In the genomic region with DNA sequence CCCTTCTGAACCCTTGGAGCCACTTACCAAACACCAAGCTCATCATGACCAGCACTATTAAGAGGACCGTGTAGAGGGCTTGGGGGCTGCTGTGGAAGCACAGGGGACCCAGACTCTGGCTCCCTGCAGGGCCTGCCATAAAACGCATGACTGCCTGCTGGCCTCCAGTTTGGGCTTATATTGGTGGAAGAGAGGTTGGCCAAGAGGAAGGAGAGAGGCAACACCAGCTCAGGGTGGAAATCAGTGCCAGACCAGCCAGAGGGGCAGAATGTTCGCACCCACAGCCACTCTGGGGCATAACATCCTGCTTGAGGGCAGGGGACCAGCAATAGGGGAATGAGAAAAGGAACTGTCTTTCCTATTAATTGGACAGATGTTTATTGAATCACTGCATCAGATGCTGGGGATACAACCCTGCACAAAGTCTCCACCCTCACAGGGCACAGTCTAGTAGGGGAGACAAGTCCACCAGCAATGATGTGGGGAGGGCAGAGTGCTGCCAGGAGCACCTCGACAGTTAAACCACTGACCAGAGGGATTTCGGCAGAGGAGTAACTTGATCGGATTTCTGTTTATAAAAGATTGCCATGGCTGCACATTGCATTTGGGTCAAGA, we compare ENCODE assay signal across 1 cellular context.
A peak's percentile ranks its signal among the peaks of the same experiment; 100 is the strongest.
TF ChIP-seq lines count a peak whose summit lies in the region.

No MANE protein-coding gene starts in this region.

TF ChIP-seq in K562, 482 proteins besides CTCF, POLR2A, EP300 and RAD21 (continued from another document):
- TF ChIP-seq NR3C1 (CRISPR knock-in tag; IDR thresholded peaks at IDR 0.05) (no peak), POLR3G (IDR thresholded peaks at IDR 0.05; ENCODE audit: extremely low read depth, insufficient read length, insufficient replicate concordance) (no peak), ESRRA (IDR thresholded peaks at IDR 0.05; ENCODE audit: borderline replicate concordance, low read depth) (no peak), HMGN3 (IDR thresholded peaks at IDR 0.05; ENCODE audit: borderline replicate concordance, extremely low read depth, insufficient read length, low read depth, low read length) (no peak), THAP12 (CRISPR knock-in tag; IDR thresholded peaks at IDR 0.05) (0 out of 2 replicates have a peak, but pooled peaks have one; percentile 25), ZNF644 (tag; IDR thresholded peaks at IDR 0.05; ENCODE audit: low read depth) (no peak), MCM2 (IDR thresholded peaks at IDR 0.05; ENCODE audit: low read depth) (no peak), FOXJ2 (tag; IDR thresholded peaks at IDR 0.05) (0 out of 2 replicates have a peak, but pooled peaks have one; percentile 26), ZNF764 (CRISPR knock-in tag; IDR thresholded peaks at IDR 0.05; ENCODE audit: low read depth) (no peak), SREBF2 (CRISPR knock-in tag; IDR thresholded peaks at IDR 0.05) (no peak), JUN (IDR thresholded peaks at IDR 0.05; ENCODE audit: borderline replicate concordance, low read depth, low read length) (no peak), JUN (CRISPR knock-in tag; IDR thresholded peaks at IDR 0.05; ENCODE audit: borderline replicate concordance) (0 out of 2 replicates have a peak, but pooled peaks have one; percentile 54), CEBPG (CRISPR knock-in tag; IDR thresholded peaks at IDR 0.05) (0 out of 2 replicates have a peak, but pooled peaks have one; percentile 30), CEBPG (tag; conservative IDR thresholded peaks at IDR 0.05 in 1 of 2, IDR thresholded peaks at IDR 0.05 in 1 of 2) (no peak), MTA3 (IDR thresholded peaks at IDR 0.05; ENCODE audit: borderline replicate concordance) (peak; percentile 2; the same call in 1 of the 2 replicates), BACH1 (tag; IDR thresholded peaks at IDR 0.05) (no peak), HDAC8 (tag; IDR thresholded peaks at IDR 0.05) (no peak), NFE2L1 (tag; IDR thresholded peaks at IDR 0.05; ENCODE audit: borderline replicate concordance, low read depth) (no peak), ZNF699 (CRISPR knock-in tag; IDR thresholded peaks at IDR 0.05; ENCODE audit: insufficient replicate concordance) (no peak), BRF1 (IDR thresholded peaks at IDR 0.05; ENCODE audit: borderline replicate concordance, extremely low read depth, insufficient read length) (no peak), E4F1 (CRISPR knock-in tag; IDR thresholded peaks at IDR 0.05; ENCODE audit: borderline replicate concordance) (no peak), ZNF830 (CRISPR knock-in tag; IDR thresholded peaks at IDR 0.05) (no peak), FOXA3 (CRISPR knock-in tag; conservative IDR thresholded peaks at IDR 0.05 in 1 of 2, IDR thresholded peaks at IDR 0.05 in 1 of 2) (0 out of 4 replicates have a peak, but pooled peaks of 1 of the 2 experiments have one; percentile 43), HNRNPH1 (optimal IDR thresholded peaks at IDR 0.05; ENCODE audit: low read depth, low read length) (no peak), HCFC1 (IDR thresholded peaks at IDR 0.05; ENCODE audit: low read depth, low read length) (no peak), MTF1 (CRISPR knock-in tag; IDR thresholded peaks at IDR 0.05; ENCODE audit: borderline replicate concordance) (no peak), TCF15 (CRISPR knock-in tag; IDR thresholded peaks at IDR 0.05) (no peak), ZNF3 (CRISPR knock-in tag; IDR thresholded peaks at IDR 0.05) (no peak), SUPT5H (IDR thresholded peaks at IDR 0.05) (no peak), CCAR2 (IDR thresholded peaks at IDR 0.05; ENCODE audit: low read depth, low read length) (no peak), NFYB (IDR thresholded peaks at IDR 0.05; ENCODE audit: extremely low read depth, insufficient read length) (no peak), THRAP3 (IDR thresholded peaks at IDR 0.05; ENCODE audit: borderline replicate concordance) (no peak)
- TF ChIP-seq, protein P1, sequence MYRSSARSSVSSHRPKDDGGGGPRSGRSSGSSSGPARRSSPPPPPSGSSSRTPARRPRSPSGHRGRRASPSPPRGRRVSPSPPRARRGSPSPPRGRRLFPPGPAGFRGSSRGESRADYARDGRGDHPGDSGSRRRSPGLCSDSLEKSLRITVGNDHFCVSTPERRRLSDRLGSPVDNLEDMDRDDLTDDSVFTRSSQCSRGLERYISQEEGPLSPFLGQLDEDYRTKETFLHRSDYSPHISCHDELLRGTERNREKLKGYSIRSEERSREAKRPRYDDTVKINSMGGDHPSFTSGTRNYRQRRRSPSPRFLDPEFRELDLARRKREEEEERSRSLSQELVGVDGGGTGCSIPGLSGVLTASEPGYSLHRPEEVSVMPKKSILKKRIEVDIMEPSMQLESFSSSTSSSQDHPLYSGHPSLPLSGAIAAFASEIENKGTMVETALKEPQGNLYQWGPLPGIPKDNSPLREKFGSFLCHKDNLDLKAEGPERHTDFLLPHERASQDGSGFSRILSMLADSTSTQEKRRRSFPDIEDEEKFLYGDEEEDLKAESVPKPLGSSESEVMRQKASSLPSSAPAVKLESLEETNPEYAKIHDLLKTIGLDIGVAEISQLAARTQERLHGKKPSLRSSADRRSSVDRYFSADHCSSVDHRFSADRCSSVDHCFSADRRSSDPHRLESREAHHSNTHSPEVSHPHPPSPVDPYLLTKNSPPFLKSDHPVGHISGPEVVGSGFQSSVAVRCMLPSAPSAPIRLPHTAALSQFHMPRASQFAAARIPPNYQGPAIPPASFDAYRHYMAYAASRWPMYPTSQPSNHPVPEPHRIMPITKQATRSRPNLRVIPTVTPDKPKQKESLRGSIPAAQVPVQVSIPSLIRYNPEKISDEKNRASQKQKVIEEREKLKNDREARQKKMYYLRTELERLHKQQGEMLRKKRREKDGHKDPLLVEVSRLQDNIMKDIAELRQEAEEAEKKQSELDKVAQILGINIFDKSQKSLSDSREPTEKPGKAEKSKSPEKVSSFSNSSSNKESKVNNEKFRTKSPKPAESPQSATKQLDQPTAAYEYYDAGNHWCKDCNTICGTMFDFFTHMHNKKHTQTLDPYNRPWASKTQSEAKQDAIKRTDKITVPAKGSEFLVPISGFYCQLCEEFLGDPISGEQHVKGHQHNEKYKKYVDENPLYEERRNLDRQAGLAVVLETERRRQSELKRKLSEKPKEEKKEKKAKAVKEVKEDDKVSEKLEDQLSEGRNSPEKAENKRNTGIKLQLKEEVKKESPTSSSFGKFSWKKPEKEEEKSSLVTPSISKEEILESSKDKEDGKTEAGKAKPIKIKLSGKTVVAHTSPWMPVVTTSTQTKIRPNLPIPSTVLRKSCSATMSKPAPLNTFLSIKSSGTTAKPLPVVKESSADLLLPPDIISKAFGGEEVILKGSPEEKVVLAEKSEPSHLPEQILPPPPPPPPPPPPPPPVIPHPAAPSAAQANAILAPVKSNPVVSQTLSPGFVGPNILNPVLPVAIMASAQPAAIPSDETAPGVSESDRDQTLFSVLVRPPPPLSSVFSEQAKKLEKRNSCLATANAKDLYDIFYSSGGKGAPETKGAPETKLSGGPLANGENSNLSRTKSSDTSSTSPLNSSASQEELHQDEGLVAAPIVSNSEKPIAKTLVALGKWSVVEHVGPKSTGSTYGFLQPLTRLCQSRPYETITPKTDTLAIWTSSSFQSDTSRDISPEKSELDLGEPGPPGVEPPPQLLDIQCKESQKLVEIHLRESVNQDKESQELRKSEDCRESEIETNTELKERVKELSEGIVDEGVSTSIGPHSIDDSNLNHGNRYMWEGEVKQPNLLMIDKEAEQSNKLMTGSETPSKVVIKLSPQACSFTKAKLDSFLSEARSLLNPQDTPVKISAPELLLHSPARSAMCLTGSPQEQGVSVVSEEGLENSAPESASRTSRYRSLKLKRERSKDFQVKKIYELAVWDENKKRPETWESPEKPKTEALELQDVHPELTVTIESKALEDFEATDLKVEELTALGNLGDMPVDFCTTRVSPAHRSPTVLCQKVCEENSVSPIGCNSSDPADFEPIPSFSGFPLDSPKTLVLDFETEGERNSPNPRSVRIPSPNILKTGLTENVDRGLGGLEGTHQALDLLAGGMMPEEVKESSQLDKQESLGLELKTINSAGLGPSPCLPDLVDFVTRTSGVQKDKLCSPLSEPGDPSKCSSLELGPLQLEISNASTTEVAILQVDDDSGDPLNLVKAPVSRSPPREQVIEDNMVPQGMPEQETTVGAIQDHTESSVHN (IDR thresholded peaks at IDR 0.05; ENCODE audit: borderline replicate concordance in 1 of 2, low read depth in 1 of 2): no peak
- TF ChIP-seq, protein P2, sequence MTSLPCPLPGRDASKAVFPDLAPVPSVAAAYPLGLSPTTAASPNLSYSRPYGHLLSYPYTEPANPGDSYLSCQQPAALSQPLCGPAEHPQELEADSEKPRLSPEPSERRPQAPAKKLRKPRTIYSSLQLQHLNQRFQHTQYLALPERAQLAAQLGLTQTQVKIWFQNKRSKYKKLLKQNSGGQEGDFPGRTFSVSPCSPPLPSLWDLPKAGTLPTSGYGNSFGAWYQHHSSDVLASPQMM (CRISPR knock-in tag; IDR thresholded peaks at IDR 0.05): no peak
- TF ChIP-seq, protein P3, sequence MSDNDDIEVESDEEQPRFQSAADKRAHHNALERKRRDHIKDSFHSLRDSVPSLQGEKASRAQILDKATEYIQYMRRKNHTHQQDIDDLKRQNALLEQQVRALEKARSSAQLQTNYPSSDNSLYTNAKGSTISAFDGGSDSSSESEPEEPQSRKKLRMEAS (CRISPR knock-in tag; IDR thresholded peaks at IDR 0.05): peak; percentile 51; the same call in 1 of the 2 replicates
- TF ChIP-seq, protein P4, sequence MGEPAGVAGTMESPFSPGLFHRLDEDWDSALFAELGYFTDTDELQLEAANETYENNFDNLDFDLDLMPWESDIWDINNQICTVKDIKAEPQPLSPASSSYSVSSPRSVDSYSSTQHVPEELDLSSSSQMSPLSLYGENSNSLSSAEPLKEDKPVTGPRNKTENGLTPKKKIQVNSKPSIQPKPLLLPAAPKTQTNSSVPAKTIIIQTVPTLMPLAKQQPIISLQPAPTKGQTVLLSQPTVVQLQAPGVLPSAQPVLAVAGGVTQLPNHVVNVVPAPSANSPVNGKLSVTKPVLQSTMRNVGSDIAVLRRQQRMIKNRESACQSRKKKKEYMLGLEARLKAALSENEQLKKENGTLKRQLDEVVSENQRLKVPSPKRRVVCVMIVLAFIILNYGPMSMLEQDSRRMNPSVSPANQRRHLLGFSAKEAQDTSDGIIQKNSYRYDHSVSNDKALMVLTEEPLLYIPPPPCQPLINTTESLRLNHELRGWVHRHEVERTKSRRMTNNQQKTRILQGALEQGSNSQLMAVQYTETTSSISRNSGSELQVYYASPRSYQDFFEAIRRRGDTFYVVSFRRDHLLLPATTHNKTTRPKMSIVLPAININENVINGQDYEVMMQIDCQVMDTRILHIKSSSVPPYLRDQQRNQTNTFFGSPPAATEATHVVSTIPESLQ (CRISPR knock-in tag; IDR thresholded peaks at IDR 0.05): no peak
- TF ChIP-seq, protein P5, sequence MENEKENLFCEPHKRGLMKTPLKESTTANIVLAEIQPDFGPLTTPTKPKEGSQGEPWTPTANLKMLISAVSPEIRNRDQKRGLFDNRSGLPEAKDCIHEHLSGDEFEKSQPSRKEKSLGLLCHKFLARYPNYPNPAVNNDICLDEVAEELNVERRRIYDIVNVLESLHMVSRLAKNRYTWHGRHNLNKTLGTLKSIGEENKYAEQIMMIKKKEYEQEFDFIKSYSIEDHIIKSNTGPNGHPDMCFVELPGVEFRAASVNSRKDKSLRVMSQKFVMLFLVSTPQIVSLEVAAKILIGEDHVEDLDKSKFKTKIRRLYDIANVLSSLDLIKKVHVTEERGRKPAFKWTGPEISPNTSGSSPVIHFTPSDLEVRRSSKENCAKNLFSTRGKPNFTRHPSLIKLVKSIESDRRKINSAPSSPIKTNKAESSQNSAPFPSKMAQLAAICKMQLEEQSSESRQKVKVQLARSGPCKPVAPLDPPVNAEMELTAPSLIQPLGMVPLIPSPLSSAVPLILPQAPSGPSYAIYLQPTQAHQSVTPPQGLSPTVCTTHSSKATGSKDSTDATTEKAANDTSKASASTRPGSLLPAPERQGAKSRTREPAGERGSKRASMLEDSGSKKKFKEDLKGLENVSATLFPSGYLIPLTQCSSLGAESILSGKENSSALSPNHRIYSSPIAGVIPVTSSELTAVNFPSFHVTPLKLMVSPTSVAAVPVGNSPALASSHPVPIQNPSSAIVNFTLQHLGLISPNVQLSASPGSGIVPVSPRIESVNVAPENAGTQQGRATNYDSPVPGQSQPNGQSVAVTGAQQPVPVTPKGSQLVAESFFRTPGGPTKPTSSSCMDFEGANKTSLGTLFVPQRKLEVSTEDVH (IDR thresholded peaks at IDR 0.05; ENCODE audit: low read depth, partially characterized antibody): no peak
